23 cellular contexts compared by ENCODE assay signal in genomic region chr1:103129796-103130195, GRCh38. TPM values are rescaled to one million over a fixed set of nuclear protein-coding genes. Genes with fewer than 3 reads are reported as not detected.
"Had no signal": no experiment of that assay in that cellular context is flagged by ENCODE, and none has a peak within 500 bp of the region (broad histone marks: within the 10 kb centered on the region; RNA-seq: fewer than 3 reads in every experiment).

No MANE protein-coding gene starts in this region.

- H3K9me3 ChIP-seq: gastroesophageal sphincter, pancreas, tibial artery, vagina had no signal

- H3K4me3 ChIP-seq: coronary artery, gastroesophageal sphincter, heart right ventricle, pancreas, tibial artery, vagina had no signal

- H3K36me3 Mint-ChIP-seq: natural killer cell had no signal

- H3K27ac ChIP-seq: brain microvascular endothelial cell, coronary artery, gastroesophageal sphincter, heart right ventricle, pancreas, tibial artery, vagina had no signal

- H3K36me3 ChIP-seq: brain microvascular endothelial cell, gastroesophageal sphincter, heart right ventricle, pancreas, tibial artery, vagina had no signal

- H3K27ac Mint-ChIP-seq: activated CD4-positive, alpha-beta T cell treated with anti-CD3 and anti-CD28 coated beads, Interleukin-2, amount 10 ng/mL, durations not matched to agents 24 days and 14 days; activated CD8-positive, alpha-beta T cell treated with anti-CD3 and anti-CD28 coated beads for 36 hours; activated T-helper 17 cell treated with anti-CD3 and anti-CD28 coated beads, Interleukin-2, amount 50 U/mL, for 72 hours; natural killer cell had no signal

- H3K9me3 Mint-ChIP-seq: activated T-helper 17 cell treated with anti-CD3 and anti-CD28 coated beads, Interleukin-2, amount 50 U/mL, for 72 hours had no signal

- H3K27me3 ChIP-seq: brain microvascular endothelial cell, gastroesophageal sphincter, heart right ventricle, pancreas, tibial artery, vagina had no signal

- H3K27me3 Mint-ChIP-seq: activated CD4-positive, alpha-beta T cell treated with anti-CD3 and anti-CD28 coated beads, Interleukin-2, amount 10 ng/mL, durations not matched to agents 24 days and 14 days; activated CD8-positive, alpha-beta T cell treated with anti-CD3 and anti-CD28 coated beads for 36 hours; activated T-helper 17 cell treated with anti-CD3 and anti-CD28 coated beads, Interleukin-2, amount 50 U/mL, for 72 hours; central memory CD8-positive, alpha-beta T cell had no signal

- ATAC-seq: activated CD8-positive, alpha-beta T cell treated with anti-CD3 and anti-CD28 coated beads for 36 hours; activated T-helper 17 cell treated with anti-CD3 and anti-CD28 coated beads, Interleukin-2, amount 50 U/mL, for 72 hours; gastroesophageal sphincter; heart right ventricle; natural killer cell; pancreas; sciatic nerve had no signal

- H3K4me3 Mint-ChIP-seq: activated CD4-positive, alpha-beta T cell treated with anti-CD3 and anti-CD28 coated beads, Interleukin-2, amount 10 ng/mL, durations not matched to agents 24 days and 14 days; activated CD8-positive, alpha-beta T cell treated with anti-CD3 and anti-CD28 coated beads for 36 hours; activated T-helper 17 cell treated with anti-CD3 and anti-CD28 coated beads, Interleukin-2, amount 50 U/mL, for 72 hours; central memory CD8-positive, alpha-beta T cell; natural killer cell had no signal

- H3K4me1 Mint-ChIP-seq: activated CD4-positive, alpha-beta T cell treated with anti-CD3 and anti-CD28 coated beads, Interleukin-2, amount 10 ng/mL, durations not matched to agents 24 days and 14 days; activated T-helper 17 cell treated with anti-CD3 and anti-CD28 coated beads, Interleukin-2, amount 50 U/mL, for 72 hours; central memory CD8-positive, alpha-beta T cell; natural killer cell had no signal

- H3K4me1 ChIP-seq: gastroesophageal sphincter, heart right ventricle, pancreas, tibial artery, vagina had no signal

- DNase-seq: activated CD4-positive, alpha-beta T cell treated with anti-CD3 and anti-CD28 coated beads, Interleukin-2, amount 10 ng/mL, durations not matched to agents 24 days and 14 days; activated CD8-positive, alpha-beta T cell treated with anti-CD3 and anti-CD28 coated beads for 36 hours; activated naive CD4-positive, alpha-beta T cell treated with Interleukin-2 at 50 U/mL for 16 hours; activated T-cell treated with anti-CD3 and anti-CD28 coated beads, Interleukin-2, amount 50 U/mL, for 1 hour; anterior cingulate cortex; erythroblast; heart right ventricle; natural killer cell; pancreas; stimulated activated CD4-positive, alpha-beta T cell treated with anti-CD3 and anti-CD28 coated beads, Interleukin-12 subunit alpha, Interleukin-12 subunit beta, amount 100 ng/mL, for 4 hours; stimulated activated CD4-positive, alpha-beta T cell treated with anti-CD3 and anti-CD28 coated beads, Interleukin-1b, Interleukin-23, amount 100 ng/mL, for 48 hours; stimulated activated CD8-positive, alpha-beta memory T cell treated with anti-CD3 and anti-CD28 coated beads, Interleukin-4, amount 100 ng/mL, for 48 hours; stimulated activated naive CD4-positive, alpha-beta T cell; T-helper 1 cell; T1000; tibial artery had no signal

RNA-seq across cellular contexts. Expression of gene COL11A1, which starts 21.5 kb away (rescaled TPM):
- total RNA-seq: activated CD4-positive, alpha-beta T cell treated with anti-CD3 and anti-CD28 coated beads, Interleukin-2, amount 10 ng/mL, durations not matched to agents 24 days and 14 days; activated CD8-positive, alpha-beta T cell treated with anti-CD3 and anti-CD28 coated beads for 36 hours; activated T-helper 17 cell treated with anti-CD3 and anti-CD28 coated beads, Interleukin-2, amount 50 U/mL, for 72 hours; natural killer cell; vagina had no signal
- polyA plus RNA-seq: heart right ventricle had no signal
